Comparison of ENCODE assay signal across 8 cellular contexts in genomic region chr12:13099066-13099909, GRCh38. TPM values are rescaled to one million over a fixed set of nuclear protein-coding genes. Genes with fewer than 3 reads are reported as not detected.
DNase-seq lines count a peak whose midpoint lies in the region; ATAC-seq and TF ChIP-seq lines count a peak whose summit lies in the region.

No MANE protein-coding gene starts in this region.

- TF ChIP-seq CTCF in H9 (conservative IDR thresholded peaks at IDR 0.05) (no peak), esophagus muscularis mucosa (IDR thresholded peaks at IDR 0.05) (no peak)

- peaks cover 9% of the 10 kb centered on the region; the same call in 1 of the 2 replicates for H3K4me1 ChIP-seq in H9 (ENCODE audit: insufficient read depth, low read length)
- peaks cover 45 to 68% (median 51%) of the 10 kb centered on the region in 4 donors for H3K4me1 ChIP-seq in esophagus muscularis mucosa

- H3K56ac ChIP-seq in H9 (ENCODE audit: insufficient read length, low read depth, low read length) = no peak overlapping the region

- no peaks in the 10 kb centered on the region for H3K79me1 ChIP-seq in H9 (ENCODE audit: insufficient read depth, low read depth, low read length, poor library complexity, severe bottlenecking)

- no peak overlapping the region for H2AFZ ChIP-seq in H9 (ENCODE audit: low read length)

- H3K9ac ChIP-seq in H9 (ENCODE audit: extremely low read depth, insufficient read length, low read length) = no peak overlapping the region

- H2AK5ac ChIP-seq in H9 (ENCODE audit: insufficient read length, low read length) = no peak overlapping the region

- no peak overlapping the region for H3K27ac Mint-ChIP-seq in H9

- no peaks in the 10 kb centered on the region; a peak in 1 of 7 replicates for H3K36me3 Mint-ChIP-seq in H9 (ENCODE audit: insufficient read depth in 1 of 3, low read depth in 3 of 3)

- H3K14ac ChIP-seq in H9 (ENCODE audit: insufficient read depth, low read length) = no peak overlapping the region

- no peak overlapping the region for H3T11ph ChIP-seq in H9 (ENCODE audit: low read length)

- DNase-seq in H9 (no peak), SIG-M5 (lab: John Stamatoyannopoulos, UW) (peak; percentile 58), esophagus muscularis mucosa (ENCODE audit: extremely low spot score) (peak; percentile 79)
- no peak for DNase-seq in stimulated activated CD4-positive, alpha-beta T cell treated with anti-CD3 and anti-CD28 coated beads, Interleukin-4, amount 100 ng/mL, for 1 hour
- no peak for DNase-seq in stimulated activated CD4-positive, alpha-beta T cell treated with anti-CD3 and anti-CD28 coated beads, Interleukin-2, amount 100 ng/mL, for 24 hours

- no peaks in the 10 kb centered on the region for H3K79me2 ChIP-seq in H9 (ENCODE audit: insufficient read depth, low read length)

- no peak for TF ChIP-seq EP300 in esophagus muscularis mucosa (IDR thresholded peaks at IDR 0.05)

- H3K4me2 ChIP-seq in H9 (ENCODE audit: insufficient read depth, insufficient read length, low read length) = no peak overlapping the region

- peak overlapping the region; percentile 55 for H2BK12ac ChIP-seq in H9 (ENCODE audit: insufficient read length, low read depth, low read length)

- no peak overlapping the region for H4K91ac ChIP-seq in H9 (ENCODE audit: insufficient read length, low read depth, low read length)

- H3K27ac ChIP-seq in H9 (ENCODE audit: insufficient read length, low read depth, low read length) (no peak overlapping the region), esophagus muscularis mucosa (replicated peaks in 1 of 4) (peak overlapping the region; percentile 78 to 93 (median 87)), skin epidermis (peak overlapping the region; percentile 32 to 99 (median 97))

- no peaks in the 10 kb centered on the region for H4K20me1 ChIP-seq in H9 (ENCODE audit: control insufficient read depth, insufficient read depth, insufficient read length)

- H3K4me3 ChIP-seq in esophagus muscularis mucosa (no peak overlapping the region), skin epidermis (no peak overlapping the region)

- H3K4me3 Mint-ChIP-seq in H9 = no peak overlapping the region; a peak in 1 of 5 replicates

- peaks cover 36 to 40% of the 10 kb centered on the region in 2 experiments for H3K4me1 Mint-ChIP-seq in H9

- H3K9me3 Mint-ChIP-seq in H9 = no peaks in the 10 kb centered on the region

- no peak overlapping the region for H2BK120ac ChIP-seq in H9 (ENCODE audit: low read depth, low read length, poor library complexity, severe bottlenecking)

- H3K27me3 Mint-ChIP-seq in H9 (ENCODE audit: low read depth) = peaks cover 6% of the 10 kb centered on the region

- no CpG with 5 or more reads among the region's 10 CpGs for WGBS in H9 (ENCODE audit: extremely low coverage, insufficient read length, low lambda C conversion rate)
- WGBS in esophagus muscularis mucosa = 73% methylated on average over 10 of the region's 10 CpGs

- no peak for TF ChIP-seq POLR2A in esophagus muscularis mucosa (IDR thresholded peaks at IDR 0.05; ENCODE audit: low read depth)

- H3K4ac ChIP-seq in H9 (ENCODE audit: low read depth, low read length) = no peak overlapping the region

- peaks cover 11% of the 10 kb centered on the region for H3K23me2 ChIP-seq in H9 (ENCODE audit: insufficient read length, low read depth, low read length, poor library complexity, severe bottlenecking)

- no peak overlapping the region for H2BK15ac ChIP-seq in H9 (ENCODE audit: low read depth, low read length)

- H3K9me3 ChIP-seq in H9 (ENCODE audit: control insufficient read depth, low read depth, low read length) (no peaks in the 10 kb centered on the region), esophagus muscularis mucosa (no peaks in the 10 kb centered on the region)

- ATAC-seq in GM21447 (IDR thresholded peaks at IDR 0.05; ENCODE audit: unreplicated experiment) (no peak), HG03442 (IDR thresholded peaks at IDR 0.05; ENCODE audit: unreplicated experiment) (no peak)

- H2BK20ac ChIP-seq in H9 (ENCODE audit: low read depth, low read length, poor library complexity, severe bottlenecking) = no peak overlapping the region

- H3K36me3 ChIP-seq in esophagus muscularis mucosa = no peaks in the 10 kb centered on the region

- no peak overlapping the region for H4K8ac ChIP-seq in H9 (replicated peaks; ENCODE audit: insufficient read length, low read depth, low read length)

- no peak overlapping the region for H4K5ac ChIP-seq in H9 (ENCODE audit: insufficient read length, low read depth, low read length)

- no peak overlapping the region for H3K23ac ChIP-seq in H9 (ENCODE audit: insufficient read length, low read depth, low read length)

- H3K27me3 ChIP-seq in H9 (ENCODE audit: insufficient read depth, low read length) (no peaks in the 10 kb centered on the region), esophagus muscularis mucosa (no peaks in the 10 kb centered on the region)

- H2BK5ac ChIP-seq in H9 (ENCODE audit: insufficient read length, low read length) = no peak overlapping the region

- H3K18ac ChIP-seq in H9 (ENCODE audit: insufficient read length, low read depth, low read length) = no peak overlapping the region

- intact Hi-C loops in esophagus muscularis mucosa (cut with DNase I) = loop anchor here (5.0 to 10.0 kb wide), 4 partner anchors 97 to 184 kb away; partner anchors contain the start of genes EMP1 and HEBP1

RNA-seq across cellular contexts. Expression of gene GSG1, which starts 4.2 kb away (rescaled TPM):
- total RNA-seq in H9 (2021) = 0.22 and 0.33 TPM in 2 replicates
- total RNA-seq in esophagus muscularis mucosa = not detected

RNA-seq across cellular contexts. Expression of gene FAM234B, which starts 55.1 kb away (rescaled TPM):
- 20.2 and 20.8 TPM in 2 replicates for total RNA-seq in H9 (2021)
- total RNA-seq in esophagus muscularis mucosa = 1 to 10 TPM; 1.2 to 6.7 (median 5.0) TPM

Comparison
In these comparisons a context has a peak if more than half of its experiments do, and no peak if none do; other contexts are left out.
1. DNase-seq: peak in SIG-M5 (single experiment) and esophagus muscularis mucosa (single experiment); none in H9 (single experiment), stimulated activated CD4-positive, alpha-beta T cell treated with anti-CD3 and anti-CD28 coated beads, Interleukin-4, amount 100 ng/mL, for 1 hour (single experiment) and stimulated activated CD4-positive, alpha-beta T cell treated with anti-CD3 and anti-CD28 coated beads, Interleukin-2, amount 100 ng/mL, for 24 hours (0 of 2).